30 cellular contexts compared by ENCODE assay signal in the genomic region with DNA sequence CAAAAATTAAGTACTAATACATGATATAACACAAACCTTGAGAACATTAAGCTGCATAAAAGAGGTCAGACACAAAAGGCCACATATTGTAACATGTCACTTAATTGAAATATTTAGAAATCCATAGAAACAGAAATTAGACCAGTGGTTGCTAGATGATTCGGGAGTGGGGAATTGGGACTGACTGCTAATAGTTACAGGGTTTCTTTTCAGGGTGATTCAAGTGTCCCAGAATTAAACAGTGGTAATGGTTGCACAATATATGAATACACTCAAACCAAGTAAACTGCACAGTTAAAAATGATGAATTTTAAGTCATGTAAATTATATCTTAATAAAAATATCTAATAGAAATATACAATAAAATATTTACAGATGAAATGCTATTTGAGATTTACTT.
A peak's percentile ranks its signal among the peaks of the same experiment; 100 is the strongest.
DNase-seq lines count a peak whose midpoint lies in the region; ATAC-seq and TF ChIP-seq lines count a peak whose summit lies in the region.
"Had no signal": no experiment of that assay in that cellular context is flagged by ENCODE, and none has a peak within 500 bp of the region (broad histone marks: within the 10 kb centered on the region; RNA-seq: fewer than 3 reads in every experiment).

No MANE protein-coding gene starts in this region.

- CTCF ChIA-PET in OCI-LY7 (lab: Charles Lee; ENCODE audit: unreplicated experiment): no interaction called here

- no peak overlapping the region for H3K27ac Mint-ChIP-seq in chondrocyte (ENCODE audit: unreplicated experiment)
- H3K27ac Mint-ChIP-seq: activated CD4-positive, alpha-beta T cell treated with anti-CD3 and anti-CD28 coated beads, Interleukin-2, amount 10 ng/mL, durations not matched to agents 7 days and 5 days; brain; CD8-positive, alpha-beta memory T cell; immature natural killer cell; stimulated activated naive CD8-positive, alpha-beta T cell treated with anti-CD3 and anti-CD28 coated beads, Interleukin-15, Interleukin-2, amounts not matched to agents 100 ng/mL and 50 ng/mL, for 24 hours had no signal

- H3K4me2 ChIP-seq in OCI-LY7 (ENCODE audit: low read length): no peak overlapping the region

- H3K36me3 ChIP-seq in OCI-LY7 (ENCODE audit: insufficient read depth, low read length): no peaks in the 10 kb centered on the region
- H3K36me3 ChIP-seq: gastrocnemius medialis, left lung, thyroid gland had no signal

- no peak for TF ChIP-seq CTCF in fibroblast of mammary gland (conservative IDR thresholded peaks at IDR 0.05; ENCODE audit: control insufficient read depth, insufficient read depth, low read depth, low read length)
- TF ChIP-seq CTCF in OCI-LY7 (conservative IDR thresholded peaks at IDR 0.05; ENCODE audit: low read length): no peak
- no peak for TF ChIP-seq CTCF in chondrocyte (IDR thresholded peaks at IDR 0.05)

- DNase-seq in ELR (ENCODE audit: low read depth): peak; percentile 23
- DNase-seq in MV-4-11 (lab: John Stamatoyannopoulos, UW): peak; percentile 12
- DNase-seq in fibroblast of mammary gland (ENCODE audit: low read depth): peak; percentile 74
- DNase-seq in renal cortical epithelial cell (ENCODE audit: low read depth): peak; percentile 70
- no peak for DNase-seq in OCI-LY7 (ENCODE audit: low spot score)
- DNase-seq in activated CD4-positive, CD25-positive, alpha-beta regulatory T cell treated with anti-CD3 and anti-CD28 coated beads, Interleukin-2, amount 50 U/mL, for 72 hours: no peak
- no peak for DNase-seq in chondrocyte (ENCODE audit: low spot score)
- DNase-seq: activated CD4-positive, alpha-beta T cell treated with anti-CD3 and anti-CD28 coated beads, Interleukin-2, amount 10 ng/mL, durations not matched to agents 7 days and 5 days; activated gamma-delta T cell treated with Interleukin-2 at 50 U/mL for 16 hours; activated T-cell treated with anti-CD3 and anti-CD28 coated beads, Interleukin-2, amount 50 U/mL, for 4 hours; AML-193; CD8-positive, alpha-beta memory T cell; DMS153; effector CD4-positive, alpha-beta T cell; gastrocnemius medialis; GDM1; hypothalamus; immature natural killer cell; left lung; naive B cell; NCI-H1092 treated with DMSO at 0.1 percent for 48 hours; NCI-H1930; NCI-H524 treated with DMSO at 0.1 percent for 48 hours; psoas muscle; SIG-M5; thyroid gland had no signal

- BruUV-seq in OCI-LY7 (replicated peaks; lab: Mats Ljungman, UMichigan): no TSS peak

- H3K4me3 ChIP-seq in fibroblast of mammary gland (ENCODE audit: control insufficient read depth, low read depth, low read length): no peak overlapping the region
- no peak overlapping the region for H3K4me3 ChIP-seq in OCI-LY7 (ENCODE audit: low read depth, low read length, poor library complexity, severe bottlenecking)
- H3K4me3 ChIP-seq: gastrocnemius medialis, left lung, psoas muscle, thyroid gland had no signal

- H3K79me2 ChIP-seq in OCI-LY7 (ENCODE audit: insufficient read depth, low read depth, low read length): no peaks in the 10 kb centered on the region

- H3K9me3 ChIP-seq in OCI-LY7 (ENCODE audit: low read length): no peaks in the 10 kb centered on the region
- H3K9me3 ChIP-seq: gastrocnemius medialis, left lung, psoas muscle, thyroid gland had no signal

- H3K36me3 Mint-ChIP-seq in chondrocyte (ENCODE audit: low read depth): peaks cover under 1% of the 10 kb centered on the region
- H3K36me3 Mint-ChIP-seq: immature natural killer cell, naive B cell had no signal

- H4K20me1 ChIP-seq in OCI-LY7 (ENCODE audit: insufficient read depth, low read length): no peaks in the 10 kb centered on the region

- ATAC-seq in GM21367 (IDR thresholded peaks at IDR 0.05; ENCODE audit: unreplicated experiment): no peak
- ATAC-seq: activated T-cell treated with anti-CD3 and anti-CD28 coated beads, Interleukin-2, amount 50 U/mL, for 4 hours; gastrocnemius medialis; left lung; Panc1; psoas muscle had no signal

- POLR2A ChIA-PET in OCI-LY7 (lab: Charles Lee): no interaction called here

- no peak overlapping the region for H3K4me3 Mint-ChIP-seq in chondrocyte (ENCODE audit: unreplicated experiment)
- H3K4me3 Mint-ChIP-seq: activated CD4-positive, alpha-beta T cell treated with anti-CD3 and anti-CD28 coated beads, Interleukin-2, amount 10 ng/mL, durations not matched to agents 7 days and 5 days; activated T-cell treated with anti-CD3 and anti-CD28 coated beads, Interleukin-2, amount 50 U/mL, for 4 hours; brain; CD8-positive, alpha-beta memory T cell; immature natural killer cell; naive B cell; stimulated activated naive CD8-positive, alpha-beta T cell treated with anti-CD3 and anti-CD28 coated beads, Interleukin-15, Interleukin-2, amounts not matched to agents 100 ng/mL and 50 ng/mL, for 24 hours had no signal

- intact Hi-C loops in OCI-LY7 (cut with micrococcal nuclease; ENCODE audit: unreplicated experiment): no loop called here

- H3K9me2 ChIP-seq in OCI-LY7 (ENCODE audit: insufficient read depth, low read length): no peaks in the 10 kb centered on the region

- no peak overlapping the region for H3K27ac ChIP-seq in OCI-LY7 (ENCODE audit: low read depth, low read length, poor library complexity, severe bottlenecking)
- H3K27ac ChIP-seq: gastrocnemius medialis, left lung, psoas muscle, thyroid gland had no signal

- no peaks in the 10 kb centered on the region for H3K27me3 Mint-ChIP-seq in chondrocyte (ENCODE audit: low read depth)
- H3K27me3 Mint-ChIP-seq: CD8-positive, alpha-beta memory T cell; naive B cell; stimulated activated naive CD8-positive, alpha-beta T cell treated with anti-CD3 and anti-CD28 coated beads, Interleukin-15, Interleukin-2, amounts not matched to agents 100 ng/mL and 50 ng/mL, for 24 hours had no signal

- no peak overlapping the region for H2AFZ ChIP-seq in OCI-LY7 (ENCODE audit: low read length)

- H3K9me3 Mint-ChIP-seq in chondrocyte (ENCODE audit: low read depth): peaks cover 5% of the 10 kb centered on the region
- H3K9me3 Mint-ChIP-seq: activated T-cell treated with anti-CD3 and anti-CD28 coated beads, Interleukin-2, amount 50 U/mL, for 4 hours; CD8-positive, alpha-beta memory T cell had no signal

- peaks cover 13% of the 10 kb centered on the region for H3K4me1 Mint-ChIP-seq in chondrocyte (ENCODE audit: low read depth)
- H3K4me1 Mint-ChIP-seq: brain had no signal

- no peaks in the 10 kb centered on the region for H3K4me1 ChIP-seq in OCI-LY7 (ENCODE audit: insufficient read depth, low read length, poor library complexity, severe bottlenecking)
- H3K4me1 ChIP-seq: psoas muscle, thyroid gland had no signal

Comparison
In these comparisons a context has a peak if more than half of its experiments do, and no peak if none do; other contexts are left out.
1. DNase-seq: peak in ELR (single experiment), MV-4-11 (single experiment), fibroblast of mammary gland (single experiment) and renal cortical epithelial cell (single experiment); none in OCI-LY7 (single experiment), activated CD4-positive, CD25-positive, alpha-beta regulatory T cell treated with anti-CD3 and anti-CD28 coated beads, Interleukin-2, amount 50 U/mL, for 72 hours (single experiment) and chondrocyte (single experiment).